In the genomic region with DNA sequence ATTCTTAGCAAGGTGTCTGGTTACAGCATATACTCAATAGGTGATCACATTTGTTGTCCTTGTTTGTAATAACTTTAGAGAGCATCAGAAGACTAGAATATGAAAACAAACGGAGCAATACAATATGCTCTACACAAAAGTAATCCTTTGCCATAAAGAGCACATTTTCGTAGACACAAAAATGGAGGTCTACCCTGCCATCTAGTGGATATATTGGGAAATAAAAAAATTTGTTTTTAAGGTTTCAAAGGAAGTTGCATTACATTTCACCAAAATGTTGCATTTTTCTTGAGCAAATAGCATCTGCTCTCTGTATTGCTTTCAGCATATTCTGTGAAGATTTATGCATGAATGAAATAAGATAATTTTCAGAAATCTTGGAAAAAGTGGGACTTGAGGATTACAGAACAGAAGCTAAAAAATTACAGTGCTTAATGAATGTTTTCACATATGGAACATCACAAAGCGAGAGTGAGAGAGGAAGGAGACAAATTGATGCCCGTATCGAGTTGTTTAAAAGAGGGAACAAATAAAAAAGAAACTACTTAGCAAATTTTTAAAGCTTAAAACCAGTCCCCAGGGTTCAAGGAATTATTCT, we compare ENCODE assay signal across 9 cellular contexts.
DNase-seq lines count a peak whose midpoint lies in the region; ATAC-seq and TF ChIP-seq lines count a peak whose summit lies in the region.
"Had no signal": no experiment of that assay in that cellular context is flagged by ENCODE, and none has a peak within 500 bp of the region (broad histone marks: within the 10 kb centered on the region; RNA-seq: fewer than 3 reads in every experiment).

No MANE protein-coding gene starts in this region.

- no peaks in the 10 kb centered on the region for H3K36me3 ChIP-seq in Peyer's patch

- TF ChIP-seq CTCF in Peyer's patch (IDR thresholded peaks at IDR 0.05) (peak in 5 of 6 experiments; percentile 50 to 67 (median 56)), fibroblast of pulmonary artery (IDR thresholded peaks at IDR 0.05; ENCODE audit: low read length, missing control alignments) (peak; percentile 38)

- H3K4me3 ChIP-seq in Peyer's patch (no peak overlapping the region), fibroblast of pulmonary artery (replicated peaks; ENCODE audit: low read depth, low read length) (no peak overlapping the region)

- no peaks in the 10 kb centered on the region for H3K27me3 ChIP-seq in Peyer's patch

- H3K9me3 Mint-ChIP-seq in activated CD4-positive, alpha-beta T cell treated with anti-CD3 and anti-CD28 coated beads, Interleukin-2, amount 10 ng/mL, durations not matched to agents 24 days and 14 days, result no peaks in the 10 kb centered on the region
- H3K9me3 Mint-ChIP-seq: CD8-positive, alpha-beta memory T cell had no signal

- peaks cover 3% of the 10 kb centered on the region for H3K27me3 Mint-ChIP-seq in activated CD4-positive, alpha-beta T cell treated with anti-CD3 and anti-CD28 coated beads, Interleukin-2, amount 10 ng/mL, durations not matched to agents 24 days and 14 days

- intact Hi-C loops in sciatic nerve (cut with DNase I), result no loop called here
- intact Hi-C loops in posterior cingulate gyrus (cut with DNase I), result no loop called here
- intact Hi-C loops in activated CD4-positive, alpha-beta T cell treated with anti-CD3 and anti-CD28 coated beads, Interleukin-2, amount 10 ng/mL, durations not matched to agents 24 days and 14 days (cut with micrococcal nuclease), result loop anchor here (2.0 to 5.0 kb wide), 2 partner anchors 550 to 1220 kb away; no protein-coding TSS in a partner anchor

- no peaks in the 10 kb centered on the region for H3K36me3 Mint-ChIP-seq in activated CD4-positive, alpha-beta T cell treated with anti-CD3 and anti-CD28 coated beads, Interleukin-2, amount 10 ng/mL, durations not matched to agents 24 days and 14 days (ENCODE audit: low read depth)
- H3K36me3 Mint-ChIP-seq: CD8-positive, alpha-beta memory T cell had no signal

- H3K27ac ChIP-seq in Peyer's patch, result no peak overlapping the region

- no peak for TF ChIP-seq POLR2A in Peyer's patch (IDR thresholded peaks at IDR 0.05)

- no peaks in the 10 kb centered on the region for H3K4me1 Mint-ChIP-seq in activated CD4-positive, alpha-beta T cell treated with anti-CD3 and anti-CD28 coated beads, Interleukin-2, amount 10 ng/mL, durations not matched to agents 24 days and 14 days
- H3K4me1 Mint-ChIP-seq: CD8-positive, alpha-beta memory T cell had no signal

- DNase-seq in NCI-H1092 treated with DMSO at 0.1 percent for 48 hours (lab: John Stamatoyannopoulos, UW) (peak; percentile 36), NCI-H1092 (lab: John Stamatoyannopoulos, UW) (no peak), Peyer's patch (no peak), fibroblast of pulmonary artery (ENCODE audit: low read depth) (peak; percentile 78), sciatic nerve (ENCODE audit: low spot score) (no peak), posterior cingulate gyrus (no peak)
- no peak for DNase-seq in activated CD4-positive, alpha-beta T cell treated with anti-CD3 and anti-CD28 coated beads, Interleukin-2, amount 10 ng/mL, durations not matched to agents 24 days and 14 days

- no peaks in the 10 kb centered on the region for H3K4me1 ChIP-seq in Peyer's patch

- peak; percentile 51 for ATAC-seq in HG02870 (IDR thresholded peaks at IDR 0.05; ENCODE audit: unreplicated experiment)
- peak; percentile 63 for ATAC-seq in sciatic nerve

- no peak overlapping the region for H3K4me3 Mint-ChIP-seq in activated CD4-positive, alpha-beta T cell treated with anti-CD3 and anti-CD28 coated beads, Interleukin-2, amount 10 ng/mL, durations not matched to agents 24 days and 14 days
- H3K4me3 Mint-ChIP-seq: CD8-positive, alpha-beta memory T cell had no signal

- no peak overlapping the region for H3K27ac Mint-ChIP-seq in activated CD4-positive, alpha-beta T cell treated with anti-CD3 and anti-CD28 coated beads, Interleukin-2, amount 10 ng/mL, durations not matched to agents 24 days and 14 days
- H3K27ac Mint-ChIP-seq: CD8-positive, alpha-beta memory T cell had no signal

- no peaks in the 10 kb centered on the region for H3K9me3 ChIP-seq in Peyer's patch

Comparison
In these comparisons a context has a peak if more than half of its experiments do, and no peak if none do; other contexts are left out.
1. DNase-seq: peak in NCI-H1092 treated with DMSO at 0.1 percent for 48 hours (single experiment) and fibroblast of pulmonary artery (single experiment); none in NCI-H1092 (single experiment), Peyer's patch (0 of 3), sciatic nerve (single experiment), posterior cingulate gyrus (0 of 10) and activated CD4-positive, alpha-beta T cell treated with anti-CD3 and anti-CD28 coated beads, Interleukin-2, amount 10 ng/mL, durations not matched to agents 24 days and 14 days (single experiment).